Comparison of ENCODE assay signal across 7 cellular contexts in the genomic region with DNA sequence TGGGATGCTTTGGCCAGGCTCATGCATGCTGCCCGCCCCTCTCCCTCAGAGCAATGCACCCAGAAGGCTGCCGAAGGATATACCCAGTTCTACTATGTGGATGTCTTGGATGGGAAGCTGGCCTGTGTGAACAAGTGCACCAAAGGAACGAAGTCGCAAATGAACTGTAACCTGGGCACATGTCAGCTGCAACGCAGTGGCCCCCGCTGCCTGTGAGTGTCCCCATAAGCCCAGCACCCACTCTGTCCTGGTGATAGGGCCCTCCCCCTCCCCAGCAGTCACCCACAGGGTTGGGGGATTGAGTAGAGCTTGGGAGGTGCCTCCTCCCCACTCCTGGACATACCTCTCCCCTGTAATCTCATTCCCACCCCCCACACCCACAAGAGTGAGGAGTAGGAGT. TPM values are rescaled to one million over a fixed set of nuclear protein-coding genes. Genes with fewer than 3 reads are reported as not detected.
"Had no signal": no experiment of that assay in that cellular context is flagged by ENCODE, and none has a peak within 500 bp of the region (broad histone marks: within the 10 kb centered on the region; RNA-seq: fewer than 3 reads in every experiment).

No MANE protein-coding gene starts in this region.

- ATAC-seq: HCT116, K562 had no signal

- H3K27ac ChIP-seq: GM23248 had no signal

- H3K4me3 ChIP-seq: GM23248, K562 had no signal

- DNase-seq: GM23248, GOT3, H9, IMR-90 had no signal

- H3K27ac Mint-ChIP-seq: H9 had no signal

- H3K9ac ChIP-seq: GM23248 had no signal

- H3K4me3 Mint-ChIP-seq: H9 had no signal

- H2AFZ ChIP-seq: GM23248 had no signal

RNA-seq across cellular contexts. Expression of a gene that starts 7.0 kb away (rescaled TPM):
- total RNA-seq: GM23248, H4, H9, IMR-90, K562 had no signal
- polyA plus RNA-seq: GM23248, K562 had no signal

RNA-seq across cellular contexts. Expression of a gene that starts 43.6 kb away (rescaled TPM):
- total RNA-seq: IMR-90 had no signal
